ENCODE assay signal across 1 cellular context in the genomic region with DNA sequence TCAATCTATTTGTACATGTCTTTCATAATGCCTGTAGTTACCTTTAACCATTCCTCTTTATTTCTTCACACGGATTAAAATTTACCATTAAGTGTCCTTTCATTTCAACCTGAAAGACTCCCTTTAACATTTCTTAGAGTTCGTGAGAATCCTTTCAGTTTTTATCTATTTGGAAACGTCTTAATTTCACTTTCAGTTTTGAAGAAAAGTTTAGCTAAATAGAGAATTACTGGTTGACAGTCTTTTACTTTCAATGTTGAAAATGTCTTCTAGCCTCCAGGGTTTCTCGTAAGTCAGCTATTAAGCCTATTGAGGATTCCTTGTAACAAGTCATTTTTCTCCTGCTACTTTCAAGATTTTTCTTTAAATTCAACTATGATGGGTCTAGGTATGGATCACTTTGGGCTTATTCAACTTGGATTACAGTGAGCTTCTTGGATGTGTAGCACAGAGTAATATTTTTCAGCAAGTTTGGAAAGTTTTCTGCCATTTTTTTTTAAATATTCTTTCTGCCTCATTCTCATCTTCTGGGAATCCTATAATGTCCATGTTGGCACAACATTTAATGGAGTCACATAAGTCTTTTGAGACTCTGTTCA.
TF ChIP-seq lines count a peak whose summit lies in the region.

No MANE protein-coding gene starts in this region.

TF ChIP-seq in GM23338, 12 proteins besides CTCF, POLR2A, EP300 and RAD21:
- TF ChIP-seq, protein P1, sequence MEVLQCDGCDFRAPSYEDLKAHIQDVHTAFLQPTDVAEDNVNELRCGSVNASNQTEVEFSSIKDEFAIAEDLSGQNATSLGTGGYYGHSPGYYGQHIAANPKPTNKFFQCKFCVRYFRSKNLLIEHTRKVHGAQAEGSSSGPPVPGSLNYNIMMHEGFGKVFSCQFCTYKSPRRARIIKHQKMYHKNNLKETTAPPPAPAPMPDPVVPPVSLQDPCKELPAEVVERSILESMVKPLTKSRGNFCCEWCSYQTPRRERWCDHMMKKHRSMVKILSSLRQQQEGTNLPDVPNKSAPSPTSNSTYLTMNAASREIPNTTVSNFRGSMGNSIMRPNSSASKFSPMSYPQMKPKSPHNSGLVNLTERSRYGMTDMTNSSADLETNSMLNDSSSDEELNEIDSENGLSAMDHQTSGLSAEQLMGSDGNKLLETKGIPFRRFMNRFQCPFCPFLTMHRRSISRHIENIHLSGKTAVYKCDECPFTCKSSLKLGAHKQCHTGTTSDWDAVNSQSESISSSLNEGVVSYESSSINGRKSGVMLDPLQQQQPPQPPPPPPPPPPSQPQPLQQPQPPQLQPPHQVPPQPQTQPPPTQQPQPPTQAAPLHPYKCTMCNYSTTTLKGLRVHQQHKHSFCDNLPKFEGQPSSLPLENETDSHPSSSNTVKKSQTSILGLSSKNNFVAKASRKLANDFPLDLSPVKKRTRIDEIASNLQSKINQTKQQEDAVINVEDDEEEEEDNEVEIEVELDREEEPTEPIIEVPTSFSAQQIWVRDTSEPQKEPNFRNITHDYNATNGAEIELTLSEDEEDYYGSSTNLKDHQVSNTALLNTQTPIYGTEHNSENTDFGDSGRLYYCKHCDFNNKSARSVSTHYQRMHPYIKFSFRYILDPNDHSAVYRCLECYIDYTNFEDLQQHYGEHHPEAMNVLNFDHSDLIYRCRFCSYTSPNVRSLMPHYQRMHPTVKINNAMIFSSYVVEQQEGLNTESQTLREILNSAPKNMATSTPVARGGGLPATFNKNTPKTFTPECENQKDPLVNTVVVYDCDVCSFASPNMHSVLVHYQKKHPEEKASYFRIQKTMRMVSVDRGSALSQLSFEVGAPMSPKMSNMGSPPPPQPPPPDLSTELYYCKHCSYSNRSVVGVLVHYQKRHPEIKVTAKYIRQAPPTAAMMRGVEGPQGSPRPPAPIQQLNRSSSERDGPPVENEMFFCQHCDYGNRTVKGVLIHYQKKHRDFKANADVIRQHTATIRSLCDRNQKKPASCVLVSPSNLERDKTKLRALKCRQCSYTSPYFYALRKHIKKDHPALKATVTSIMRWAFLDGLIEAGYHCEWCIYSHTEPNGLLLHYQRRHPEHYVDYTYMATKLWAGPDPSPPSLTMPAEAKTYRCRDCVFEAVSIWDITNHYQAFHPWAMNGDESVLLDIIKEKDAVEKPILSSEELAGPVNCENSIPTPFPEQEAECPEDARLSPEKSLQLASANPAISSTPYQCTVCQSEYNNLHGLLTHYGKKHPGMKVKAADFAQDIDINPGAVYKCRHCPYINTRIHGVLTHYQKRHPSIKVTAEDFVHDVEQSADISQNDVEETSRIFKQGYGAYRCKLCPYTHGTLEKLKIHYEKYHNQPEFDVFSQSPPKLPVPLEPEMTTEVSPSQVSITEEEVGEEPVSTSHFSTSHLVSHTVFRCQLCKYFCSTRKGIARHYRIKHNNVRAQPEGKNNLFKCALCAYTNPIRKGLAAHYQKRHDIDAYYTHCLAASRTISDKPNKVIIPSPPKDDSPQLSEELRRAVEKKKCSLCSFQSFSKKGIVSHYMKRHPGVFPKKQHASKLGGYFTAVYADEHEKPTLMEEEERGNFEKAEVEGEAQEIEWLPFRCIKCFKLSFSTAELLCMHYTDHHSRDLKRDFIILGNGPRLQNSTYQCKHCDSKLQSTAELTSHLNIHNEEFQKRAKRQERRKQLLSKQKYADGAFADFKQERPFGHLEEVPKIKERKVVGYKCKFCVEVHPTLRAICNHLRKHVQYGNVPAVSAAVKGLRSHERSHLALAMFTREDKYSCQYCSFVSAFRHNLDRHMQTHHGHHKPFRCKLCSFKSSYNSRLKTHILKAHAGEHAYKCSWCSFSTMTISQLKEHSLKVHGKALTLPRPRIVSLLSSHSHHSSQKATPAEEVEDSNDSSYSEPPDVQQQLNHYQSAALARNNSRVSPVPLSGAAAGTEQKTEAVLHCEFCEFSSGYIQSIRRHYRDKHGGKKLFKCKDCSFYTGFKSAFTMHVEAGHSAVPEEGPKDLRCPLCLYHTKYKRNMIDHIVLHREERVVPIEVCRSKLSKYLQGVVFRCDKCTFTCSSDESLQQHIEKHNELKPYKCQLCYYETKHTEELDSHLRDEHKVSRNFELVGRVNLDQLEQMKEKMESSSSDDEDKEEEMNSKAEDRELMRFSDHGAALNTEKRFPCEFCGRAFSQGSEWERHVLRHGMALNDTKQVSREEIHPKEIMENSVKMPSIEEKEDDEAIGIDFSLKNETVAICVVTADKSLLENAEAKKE (CRISPR knock-in tag; IDR thresholded peaks at IDR 0.05): no peak
- TF ChIP-seq JUNB (IDR thresholded peaks at IDR 0.05; ENCODE audit: unreplicated experiment): no peak
- TF ChIP-seq, protein P2, sequence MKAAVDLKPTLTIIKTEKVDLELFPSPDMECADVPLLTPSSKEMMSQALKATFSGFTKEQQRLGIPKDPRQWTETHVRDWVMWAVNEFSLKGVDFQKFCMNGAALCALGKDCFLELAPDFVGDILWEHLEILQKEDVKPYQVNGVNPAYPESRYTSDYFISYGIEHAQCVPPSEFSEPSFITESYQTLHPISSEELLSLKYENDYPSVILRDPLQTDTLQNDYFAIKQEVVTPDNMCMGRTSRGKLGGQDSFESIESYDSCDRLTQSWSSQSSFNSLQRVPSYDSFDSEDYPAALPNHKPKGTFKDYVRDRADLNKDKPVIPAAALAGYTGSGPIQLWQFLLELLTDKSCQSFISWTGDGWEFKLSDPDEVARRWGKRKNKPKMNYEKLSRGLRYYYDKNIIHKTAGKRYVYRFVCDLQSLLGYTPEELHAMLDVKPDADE (IDR thresholded peaks at IDR 0.05): no peak
- TF ChIP-seq ZNF331 (CRISPR knock-in tag; IDR thresholded peaks at IDR 0.05; ENCODE audit: low read depth): no peak
- TF ChIP-seq, protein P3, sequence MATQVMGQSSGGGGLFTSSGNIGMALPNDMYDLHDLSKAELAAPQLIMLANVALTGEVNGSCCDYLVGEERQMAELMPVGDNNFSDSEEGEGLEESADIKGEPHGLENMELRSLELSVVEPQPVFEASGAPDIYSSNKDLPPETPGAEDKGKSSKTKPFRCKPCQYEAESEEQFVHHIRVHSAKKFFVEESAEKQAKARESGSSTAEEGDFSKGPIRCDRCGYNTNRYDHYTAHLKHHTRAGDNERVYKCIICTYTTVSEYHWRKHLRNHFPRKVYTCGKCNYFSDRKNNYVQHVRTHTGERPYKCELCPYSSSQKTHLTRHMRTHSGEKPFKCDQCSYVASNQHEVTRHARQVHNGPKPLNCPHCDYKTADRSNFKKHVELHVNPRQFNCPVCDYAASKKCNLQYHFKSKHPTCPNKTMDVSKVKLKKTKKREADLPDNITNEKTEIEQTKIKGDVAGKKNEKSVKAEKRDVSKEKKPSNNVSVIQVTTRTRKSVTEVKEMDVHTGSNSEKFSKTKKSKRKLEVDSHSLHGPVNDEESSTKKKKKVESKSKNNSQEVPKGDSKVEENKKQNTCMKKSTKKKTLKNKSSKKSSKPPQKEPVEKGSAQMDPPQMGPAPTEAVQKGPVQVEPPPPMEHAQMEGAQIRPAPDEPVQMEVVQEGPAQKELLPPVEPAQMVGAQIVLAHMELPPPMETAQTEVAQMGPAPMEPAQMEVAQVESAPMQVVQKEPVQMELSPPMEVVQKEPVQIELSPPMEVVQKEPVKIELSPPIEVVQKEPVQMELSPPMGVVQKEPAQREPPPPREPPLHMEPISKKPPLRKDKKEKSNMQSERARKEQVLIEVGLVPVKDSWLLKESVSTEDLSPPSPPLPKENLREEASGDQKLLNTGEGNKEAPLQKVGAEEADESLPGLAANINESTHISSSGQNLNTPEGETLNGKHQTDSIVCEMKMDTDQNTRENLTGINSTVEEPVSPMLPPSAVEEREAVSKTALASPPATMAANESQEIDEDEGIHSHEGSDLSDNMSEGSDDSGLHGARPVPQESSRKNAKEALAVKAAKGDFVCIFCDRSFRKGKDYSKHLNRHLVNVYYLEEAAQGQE (IDR thresholded peaks at IDR 0.05; ENCODE audit: unreplicated experiment): no peak
TF ChIP-seq in GM23338: peak in this region for 0.
